In genomic region chr7:21915140-21915539, GRCh38 we compare ENCODE assay signal across 23 cellular contexts.
"Had no signal": no experiment of that assay in that cellular context is flagged by ENCODE, and none has a peak within 500 bp of the region (broad histone marks: within the 10 kb centered on the region; RNA-seq: fewer than 3 reads in every experiment).

No MANE protein-coding gene starts in this region.

- H3K4me1 Mint-ChIP-seq: activated CD4-positive, alpha-beta memory T cell treated with anti-CD3 and anti-CD28 coated beads, Interleukin-2, amount 10 ng/mL, durations not matched to agents 7 days and 5 days had no signal

- H3K27ac Mint-ChIP-seq: activated CD4-positive, alpha-beta memory T cell treated with anti-CD3 and anti-CD28 coated beads, Interleukin-2, amount 10 ng/mL, durations not matched to agents 7 days and 5 days; endodermal cell; naive thymus-derived CD8-positive, alpha-beta T cell; T-helper 17 cell had no signal

- H3K4me3 Mint-ChIP-seq: activated CD4-positive, alpha-beta memory T cell treated with anti-CD3 and anti-CD28 coated beads, Interleukin-2, amount 10 ng/mL, durations not matched to agents 7 days and 5 days; endodermal cell; naive thymus-derived CD8-positive, alpha-beta T cell; T-helper 17 cell had no signal

- H3K4me1 ChIP-seq: colonic mucosa, transverse colon had no signal

- H3K27me3 Mint-ChIP-seq: activated CD4-positive, alpha-beta memory T cell treated with anti-CD3 and anti-CD28 coated beads, Interleukin-2, amount 10 ng/mL, durations not matched to agents 7 days and 5 days; naive thymus-derived CD8-positive, alpha-beta T cell; T-helper 17 cell had no signal

- H3K79me2 ChIP-seq: parathyroid adenoma had no signal

- H3K9ac ChIP-seq: parathyroid adenoma had no signal

- H3K9me3 Mint-ChIP-seq: activated CD4-positive, alpha-beta memory T cell treated with anti-CD3 and anti-CD28 coated beads, Interleukin-2, amount 10 ng/mL, durations not matched to agents 7 days and 5 days; endodermal cell; naive thymus-derived CD8-positive, alpha-beta T cell had no signal

- H2AFZ ChIP-seq: parathyroid adenoma had no signal

- H3K9me3 ChIP-seq: colonic mucosa, left ventricle myocardium inferior, mucosa of descending colon, sigmoid colon, suprapubic skin, transverse colon, vagina had no signal

- H3K27me3 ChIP-seq: brain microvascular endothelial cell, colonic mucosa, sigmoid colon, suprapubic skin, transverse colon, vagina had no signal

- H3K27ac ChIP-seq: brain microvascular endothelial cell, colonic mucosa, parathyroid adenoma, sigmoid colon, suprapubic skin, transverse colon, vagina, WERI-Rb-1 had no signal

- H3K4me3 ChIP-seq: colonic mucosa, left ventricle myocardium inferior, mucosa of descending colon, sigmoid colon, suprapubic skin, transverse colon, vagina had no signal

- H3K36me3 ChIP-seq: colonic mucosa, transverse colon, vagina had no signal

- DNase-seq: activated CD4-positive, alpha-beta memory T cell treated with anti-CD3 and anti-CD28 coated beads, Interleukin-2, amount 10 ng/mL, durations not matched to agents 7 days and 5 days; activated CD4-positive, alpha-beta T cell treated with anti-CD3 and anti-CD28 coated beads for 4 hours; activated CD8-positive, alpha-beta memory T cell treated with anti-CD3 and anti-CD28 coated beads, Interleukin-2, amount 50 U/mL, for 48 hours; activated effector memory CD4-positive, alpha-beta T cell treated with Interleukin-2 at 50 U/mL for 16 hours; activated naive CD4-positive, alpha-beta T cell treated with anti-CD3 and anti-CD28 coated beads, Interleukin-2, amount 50 U/mL, for 16 hours; activated T-cell treated with anti-CD3 and anti-CD28 coated beads, Interleukin-2, amount 50 U/mL, for 48 hours; aorta; brain microvascular endothelial cell; central memory CD4-positive, alpha-beta T cell; colonic mucosa; endodermal cell; head of caudate nucleus; left ventricle myocardium inferior; mucosa of descending colon; naive thymus-derived CD8-positive, alpha-beta T cell; sigmoid colon; stimulated activated naive CD4-positive, alpha-beta T cell; T-helper 17 cell; transverse colon; WERI-Rb-1 had no signal
